Comparison of ENCODE assay signal across 9 cellular contexts in genomic region chr6:42251911-42252637, GRCh38. TPM values are rescaled to one million over a fixed set of nuclear protein-coding genes. Genes with fewer than 3 reads are reported as not detected.
A peak's percentile ranks its signal among the peaks of the same experiment; 100 is the strongest.
DNase-seq lines count a peak whose midpoint lies in the region; ATAC-seq and FAIRE-seq lines count a peak whose summit lies in the region.
"Had no signal": no experiment of that assay in that cellular context is flagged by ENCODE, and none has a peak within 500 bp of the region (broad histone marks: within the 10 kb centered on the region; RNA-seq: fewer than 3 reads in every experiment).

No MANE protein-coding gene starts in this region.

- no peak overlapping the region for H3K4ac ChIP-seq in mesendoderm (ENCODE audit: low read depth, low read length)

- no peak overlapping the region for H3K4me3 Mint-ChIP-seq in activated T-cell treated with anti-CD3 and anti-CD28 coated beads, Interleukin-2, amount 50 U/mL, for 24 hours
- H3K4me3 Mint-ChIP-seq in activated T-helper 17 cell treated with anti-CD3 and anti-CD28 coated beads, Interleukin-2, amount 50 U/mL, for 72 hours = no peak overlapping the region
- H3K4me3 Mint-ChIP-seq in stimulated activated memory B cell treated with anti-CD40 and anti-IgM and Interleukin-4, amounts not matched to agents 10 μg/mL and 1 μg/mL and 100 μg/mL, for 72 hours = no peak overlapping the region
- H3K4me3 Mint-ChIP-seq in activated naive CD4-positive, alpha-beta T cell treated with anti-CD3 and anti-CD28 coated beads for 36 hours = no peak overlapping the region

- H3K36me3 Mint-ChIP-seq in activated T-cell treated with anti-CD3 and anti-CD28 coated beads, Interleukin-2, amount 50 U/mL, for 24 hours (ENCODE audit: low read depth) = peaks cover 77% of the 10 kb centered on the region
- peaks cover 47% of the 10 kb centered on the region for H3K36me3 Mint-ChIP-seq in activated T-helper 17 cell treated with anti-CD3 and anti-CD28 coated beads, Interleukin-2, amount 50 U/mL, for 72 hours (ENCODE audit: low read depth)
- H3K36me3 Mint-ChIP-seq in stimulated activated memory B cell treated with anti-CD40 and anti-IgM and Interleukin-4, amounts not matched to agents 10 μg/mL and 1 μg/mL and 100 μg/mL, for 72 hours = peaks cover 14% of the 10 kb centered on the region
- H3K36me3 Mint-ChIP-seq in activated naive CD4-positive, alpha-beta T cell treated with anti-CD3 and anti-CD28 coated beads for 36 hours (ENCODE audit: low read depth) = peaks cover 4% of the 10 kb centered on the region

- no peak overlapping the region for H4K8ac ChIP-seq in mesendoderm (ENCODE audit: low read depth, low read length)

- H3K56ac ChIP-seq in mesendoderm (ENCODE audit: low read length) = no peak overlapping the region

- peaks cover 9% of the 10 kb centered on the region for H3K4me1 Mint-ChIP-seq in activated T-cell treated with anti-CD3 and anti-CD28 coated beads, Interleukin-2, amount 50 U/mL, for 24 hours (ENCODE audit: low read depth)
- no peaks in the 10 kb centered on the region for H3K4me1 Mint-ChIP-seq in activated T-helper 17 cell treated with anti-CD3 and anti-CD28 coated beads, Interleukin-2, amount 50 U/mL, for 72 hours
- no peaks in the 10 kb centered on the region for H3K4me1 Mint-ChIP-seq in stimulated activated memory B cell treated with anti-CD40 and anti-IgM and Interleukin-4, amounts not matched to agents 10 μg/mL and 1 μg/mL and 100 μg/mL, for 72 hours
- H3K4me1 Mint-ChIP-seq in activated naive CD4-positive, alpha-beta T cell treated with anti-CD3 and anti-CD28 coated beads for 36 hours (ENCODE audit: low read depth) = no peaks in the 10 kb centered on the region

- H2BK5ac ChIP-seq in mesendoderm (ENCODE audit: low read length) = no peak overlapping the region

- no peaks in the 10 kb centered on the region for H3K79me2 ChIP-seq in mesendoderm (ENCODE audit: control insufficient read depth, insufficient read depth, low read length)

- H3K4me3 ChIP-seq in mesendoderm (ENCODE audit: low read length) = no peak overlapping the region

- no peak overlapping the region for H3K18ac ChIP-seq in mesendoderm (ENCODE audit: low read length)

- H2BK120ac ChIP-seq in mesendoderm (ENCODE audit: low read depth, low read length) = no peak overlapping the region

- no peak for ATAC-seq in activated T-helper 17 cell treated with anti-CD3 and anti-CD28 coated beads, Interleukin-2, amount 50 U/mL, for 72 hours (replicated peaks)
- no peak for ATAC-seq in stimulated activated memory B cell treated with anti-CD40 and anti-IgM and Interleukin-4, amounts not matched to agents 10 μg/mL and 1 μg/mL and 100 μg/mL, for 72 hours

- intact Hi-C loops in activated naive CD4-positive, alpha-beta T cell treated with anti-CD3 and anti-CD28 coated beads for 36 hours (cut with micrococcal nuclease) = no loop called here

- no peak overlapping the region for H2AK5ac ChIP-seq in mesendoderm (ENCODE audit: low read length)

- H2BK15ac ChIP-seq in mesendoderm (replicated peaks; ENCODE audit: low read depth) = no peak overlapping the region

- H3K27me3 ChIP-seq in mesendoderm (ENCODE audit: insufficient read depth, low read length, poor library complexity) = no peaks in the 10 kb centered on the region

- H3K4me1 ChIP-seq in mesendoderm (ENCODE audit: control insufficient read depth, low read depth, low read length) = peaks cover 3% of the 10 kb centered on the region

- no CpG with 5 or more reads among the region's 9 CpGs for WGBS in mesendoderm (ENCODE audit: extremely low coverage, insufficient coverage, low lambda C conversion rate)

- no peak overlapping the region for H3K23ac ChIP-seq in mesendoderm (ENCODE audit: low read length)

- H3K27ac Mint-ChIP-seq in activated T-cell treated with anti-CD3 and anti-CD28 coated beads, Interleukin-2, amount 50 U/mL, for 24 hours = peak overlapping the region; percentile 51
- peak overlapping the region; percentile 35 for H3K27ac Mint-ChIP-seq in activated T-helper 17 cell treated with anti-CD3 and anti-CD28 coated beads, Interleukin-2, amount 50 U/mL, for 72 hours
- no peak overlapping the region for H3K27ac Mint-ChIP-seq in stimulated activated memory B cell treated with anti-CD40 and anti-IgM and Interleukin-4, amounts not matched to agents 10 μg/mL and 1 μg/mL and 100 μg/mL, for 72 hours
- no peak overlapping the region for H3K27ac Mint-ChIP-seq in activated naive CD4-positive, alpha-beta T cell treated with anti-CD3 and anti-CD28 coated beads for 36 hours

- no peaks in the 10 kb centered on the region for H3K9me3 Mint-ChIP-seq in activated T-cell treated with anti-CD3 and anti-CD28 coated beads, Interleukin-2, amount 50 U/mL, for 24 hours
- H3K9me3 Mint-ChIP-seq in activated T-helper 17 cell treated with anti-CD3 and anti-CD28 coated beads, Interleukin-2, amount 50 U/mL, for 72 hours = no peaks in the 10 kb centered on the region
- no peaks in the 10 kb centered on the region for H3K9me3 Mint-ChIP-seq in stimulated activated memory B cell treated with anti-CD40 and anti-IgM and Interleukin-4, amounts not matched to agents 10 μg/mL and 1 μg/mL and 100 μg/mL, for 72 hours
- no peaks in the 10 kb centered on the region for H3K9me3 Mint-ChIP-seq in activated naive CD4-positive, alpha-beta T cell treated with anti-CD3 and anti-CD28 coated beads for 36 hours

- no peaks in the 10 kb centered on the region for H3K27me3 Mint-ChIP-seq in activated T-cell treated with anti-CD3 and anti-CD28 coated beads, Interleukin-2, amount 50 U/mL, for 24 hours
- no peaks in the 10 kb centered on the region for H3K27me3 Mint-ChIP-seq in activated T-helper 17 cell treated with anti-CD3 and anti-CD28 coated beads, Interleukin-2, amount 50 U/mL, for 72 hours
- no peaks in the 10 kb centered on the region for H3K27me3 Mint-ChIP-seq in stimulated activated memory B cell treated with anti-CD40 and anti-IgM and Interleukin-4, amounts not matched to agents 10 μg/mL and 1 μg/mL and 100 μg/mL, for 72 hours
- H3K27me3 Mint-ChIP-seq in activated naive CD4-positive, alpha-beta T cell treated with anti-CD3 and anti-CD28 coated beads for 36 hours (ENCODE audit: low read depth) = no peaks in the 10 kb centered on the region

- FAIRE-seq in urothelium cell line (lab: Jason Lieb, UNC) = no peak
- FAIRE-seq: TTC549 had no signal

- H3K27ac ChIP-seq in mesendoderm (ENCODE audit: low read depth, low read length) = no peak overlapping the region

- H3K79me1 ChIP-seq in mesendoderm (ENCODE audit: low read length) = no peaks in the 10 kb centered on the region

- H4K5ac ChIP-seq in mesendoderm (ENCODE audit: low read length) = no peak overlapping the region

- no peak for DNase-seq in activated T-cell treated with anti-CD3 and anti-CD28 coated beads, Interleukin-2, amount 50 U/mL, for 24 hours
- DNase-seq in activated T-cell treated with anti-CD3 and anti-CD28 coated beads, Interleukin-2, amount 50 U/mL, for 48 hours = no peak
- DNase-seq in iris pigment epithelial cell (ENCODE audit: low read depth) (peak; percentile 14), urothelium cell line (ENCODE audit: low spot score) (peak; percentile 25), mesendoderm (no peak)
- DNase-seq in activated naive CD4-positive, alpha-beta T cell treated with anti-CD3 and anti-CD28 coated beads for 36 hours = no peak

- no peaks in the 10 kb centered on the region for H3K36me3 ChIP-seq in mesendoderm (ENCODE audit: control insufficient read depth, insufficient read depth, low read length)

- no peak overlapping the region for H3K4me2 ChIP-seq in mesendoderm (ENCODE audit: low read length)

- H3K9ac ChIP-seq in mesendoderm (ENCODE audit: low read length) = no peak overlapping the region

- CTCF ChIA-PET in activated naive CD4-positive, alpha-beta T cell treated with anti-CD3 and anti-CD28 coated beads for 36 hours (lab: Charles Lee) = interaction anchor here (1.0 kb wide), 1 partner anchor 9 kb away, joined by 3 read pairs; no protein-coding TSS in a partner anchor

RNA-seq across cellular contexts. Expression of gene MRPS10, which starts 34.4 kb away (rescaled TPM):
- 10 to 100 TPM; 23.9 to 42.3 TPM for total RNA-seq in activated T-helper 17 cell treated with anti-CD3 and anti-CD28 coated beads, Interleukin-2, amount 50 U/mL, for 72 hours
- 10 to 100 TPM; 39.7 to 40.7 TPM for total RNA-seq in activated naive CD4-positive, alpha-beta T cell treated with anti-CD3 and anti-CD28 coated beads for 36 hours
- 34.9 TPM for polyA plus RNA-seq in mesendoderm (2013, experiment 1 of 2)
- 36.3 TPM for polyA plus RNA-seq in mesendoderm (2013, experiment 2 of 2)

RNA-seq across cellular contexts. Expression of gene GUCA1B, which starts 57.3 kb away (rescaled TPM):
- 1 to 10 TPM; 1.1 to 2.4 TPM for total RNA-seq in activated T-helper 17 cell treated with anti-CD3 and anti-CD28 coated beads, Interleukin-2, amount 50 U/mL, for 72 hours
- total RNA-seq in activated naive CD4-positive, alpha-beta T cell treated with anti-CD3 and anti-CD28 coated beads for 36 hours = 1 to 10 TPM; 2.5 to 2.7 TPM
- 0.06 TPM for polyA plus RNA-seq in mesendoderm (2013, experiment 1 of 2)
- 0.11 TPM for polyA plus RNA-seq in mesendoderm (2013, experiment 2 of 2)

Comparison
In these comparisons a context has a peak if more than half of its experiments do, and no peak if none do; other contexts are left out.
1. DNase-seq: peak in iris pigment epithelial cell (single experiment) and urothelium cell line (single experiment); none in activated T-cell treated with anti-CD3 and anti-CD28 coated beads, Interleukin-2, amount 50 U/mL, for 24 hours (single experiment), activated T-cell treated with anti-CD3 and anti-CD28 coated beads, Interleukin-2, amount 50 U/mL, for 48 hours (0 of 2), activated naive CD4-positive, alpha-beta T cell treated with anti-CD3 and anti-CD28 coated beads for 36 hours (single experiment) and mesendoderm (single experiment).
2. H3K27ac Mint-ChIP-seq: peak in activated T-cell treated with anti-CD3 and anti-CD28 coated beads, Interleukin-2, amount 50 U/mL, for 24 hours (single experiment) and activated T-helper 17 cell treated with anti-CD3 and anti-CD28 coated beads, Interleukin-2, amount 50 U/mL, for 72 hours (single experiment); none in stimulated activated memory B cell treated with anti-CD40 and anti-IgM and Interleukin-4, amounts not matched to agents 10 μg/mL and 1 μg/mL and 100 μg/mL, for 72 hours (single experiment) and activated naive CD4-positive, alpha-beta T cell treated with anti-CD3 and anti-CD28 coated beads for 36 hours (single experiment).